In the genomic region with DNA sequence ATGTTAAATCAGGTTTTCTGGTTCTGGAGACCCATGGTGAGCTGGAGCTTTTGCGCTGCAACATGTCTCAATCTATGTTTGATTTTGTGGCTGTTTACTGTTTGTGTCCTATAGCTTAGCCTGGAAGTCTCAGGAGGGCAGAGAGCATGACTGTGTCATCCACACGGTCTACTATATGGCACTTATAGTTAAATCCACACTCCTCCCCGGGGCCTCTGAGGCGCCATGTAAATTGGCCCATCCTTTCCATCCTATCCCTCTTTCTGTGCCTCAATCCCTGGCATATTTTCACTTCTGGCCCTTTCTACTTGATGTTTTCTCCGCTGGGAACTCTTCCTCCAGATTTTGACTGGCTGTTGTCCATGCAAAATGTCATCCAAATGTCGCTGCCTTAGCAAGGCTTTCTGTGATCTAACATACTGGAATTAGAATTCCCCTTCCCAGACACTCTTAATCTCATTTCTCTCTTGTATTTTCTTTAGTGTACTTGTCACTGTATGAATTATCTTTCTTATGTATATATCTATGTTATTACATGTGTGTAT, we compare ENCODE assay signal across 18 cellular contexts.
DNase-seq lines count a peak whose midpoint lies in the region; ATAC-seq and TF ChIP-seq lines count a peak whose summit lies in the region.
"Had no signal": no experiment of that assay in that cellular context is flagged by ENCODE, and none has a peak within 500 bp of the region (broad histone marks: within the 10 kb centered on the region; RNA-seq: fewer than 3 reads in every experiment).

No MANE protein-coding gene starts in this region.

- TF ChIP-seq CTCF in left ventricle myocardium inferior (IDR thresholded peaks at IDR 0.05; ENCODE audit: borderline replicate concordance), result no peak
- no peak for TF ChIP-seq CTCF in nephron (IDR thresholded peaks at IDR 0.05; ENCODE audit: unreplicated experiment in 3 of 3)
- no peak for TF ChIP-seq CTCF in thyroid gland (IDR thresholded peaks at IDR 0.05)

- no peak for TF ChIP-seq POLR2A in thyroid gland (IDR thresholded peaks at IDR 0.05)

- DNase-seq in Right ventricle myocardium inferior (ENCODE audit: missing footprints) (no peak), left ventricle myocardium inferior (no peak), left ventricle myocardium superior (no peak), left cardiac atrium (no peak), thyroid gland (no peak)
- DNase-seq: AML-193; Caco-2; Calu3; CD4-positive, alpha-beta T cell; CD8-positive, alpha-beta T cell; DMS79 treated with DMSO at 0.1 percent for 48 hours; GF-D8 had no signal

- peaks cover 8% of the 10 kb centered on the region for H3K9me3 ChIP-seq in left ventricle myocardium inferior (replicated peaks)
- no peaks in the 10 kb centered on the region for H3K9me3 ChIP-seq in thyroid gland
- H3K9me3 ChIP-seq: A549, Caco-2 had no signal

- ATAC-seq in Right ventricle myocardium inferior, result peak; percentile 52
- peak; percentile 48 for ATAC-seq in left ventricle myocardium superior
- ATAC-seq in left cardiac atrium, result no peak
- ATAC-seq: A549; CD8-positive, alpha-beta T cell had no signal

- H3K27me3 ChIP-seq in left ventricle myocardium inferior (ENCODE audit: low read depth) (no peaks in the 10 kb centered on the region), thyroid gland (no peaks in the 10 kb centered on the region)
- H3K27me3 ChIP-seq: BLaER1 treated with 17β-estradiol and CSF1 and Interleukin-3, amounts not matched to agents 10 nM and 100 nM had no signal

- intact Hi-C loops in Right ventricle myocardium inferior (cut with DNase I), result loop anchor here (5.0 kb wide), 1 partner anchor 343 kb away; no protein-coding TSS in a partner anchor
- intact Hi-C loops in left ventricle myocardium inferior (cut with micrococcal nuclease), result no loop called here
- intact Hi-C loops in left ventricle myocardium superior (cut with micrococcal nuclease), result no loop called here
- intact Hi-C loops in left cardiac atrium (cut with DNase I), result no loop called here
- intact Hi-C loops in thyroid gland (cut with DNase I), result no loop called here

- H3K27ac ChIP-seq in left ventricle myocardium inferior (replicated peaks), result no peak overlapping the region
- no peak overlapping the region for H3K27ac ChIP-seq in thyroid gland
- H3K27ac ChIP-seq: 22Rv1; A549; BLaER1 treated with 17β-estradiol and CSF1 and Interleukin-3, amounts not matched to agents 10 nM and 100 nM; C4-2B had no signal

- H3K4me1 Mint-ChIP-seq in nephron, result peaks cover 18% of the 10 kb centered on the region
- H3K4me1 Mint-ChIP-seq: B cell had no signal

- 75 to 76% methylated on average over 6 of the region's 6 CpGs for WGBS in thyroid gland, 2 donors

- H3K4me1 ChIP-seq in left ventricle myocardium inferior, result no peaks in the 10 kb centered on the region
- no peaks in the 10 kb centered on the region for H3K4me1 ChIP-seq in thyroid gland
- H3K4me1 ChIP-seq: A549; BLaER1 treated with 17β-estradiol and CSF1 and Interleukin-3, amounts not matched to agents 10 nM and 100 nM; Caco-2 had no signal

- H3K36me3 ChIP-seq in left ventricle myocardium inferior (no peaks in the 10 kb centered on the region), thyroid gland (no peaks in the 10 kb centered on the region)
- H3K36me3 ChIP-seq: BLaER1 treated with 17β-estradiol and CSF1 and Interleukin-3, amounts not matched to agents 10 nM and 100 nM had no signal

- H3K36me3 Mint-ChIP-seq in nephron (ENCODE audit: low read depth), result no peaks in the 10 kb centered on the region
- H3K36me3 Mint-ChIP-seq: CD8-positive, alpha-beta T cell had no signal

- no peak overlapping the region for H3K4me3 Mint-ChIP-seq in nephron
- H3K4me3 Mint-ChIP-seq: B cell; CD4-positive, alpha-beta T cell; CD8-positive, alpha-beta T cell had no signal

- H3K27me3 Mint-ChIP-seq in nephron (ENCODE audit: low read depth), result no peaks in the 10 kb centered on the region
- H3K27me3 Mint-ChIP-seq: B cell had no signal

- peaks cover 2% of the 10 kb centered on the region for H3K9me3 Mint-ChIP-seq in nephron
- H3K9me3 Mint-ChIP-seq: CD8-positive, alpha-beta T cell had no signal

- H3K27ac Mint-ChIP-seq in nephron, result peak overlapping the region in 2 of 3 experiments; percentile 51 to 54
- H3K27ac Mint-ChIP-seq: B cell; CD4-positive, alpha-beta T cell; CD8-positive, alpha-beta T cell had no signal

- H3K4me3 ChIP-seq in left ventricle myocardium inferior, result no peak overlapping the region
- no peak overlapping the region for H3K4me3 ChIP-seq in thyroid gland (replicated peaks in 1 of 3)
- H3K4me3 ChIP-seq: A549; BLaER1 treated with 17β-estradiol and CSF1 and Interleukin-3, amounts not matched to agents 10 nM and 100 nM had no signal

Comparison
In these comparisons a context has a peak if more than half of its experiments do, and no peak if none do; other contexts are left out.
1. ATAC-seq: peak in Right ventricle myocardium inferior (single experiment) and left ventricle myocardium superior (single experiment); none in left cardiac atrium (0 of 2).